Comparison of ENCODE assay signal across 1 cellular context in the genomic region with DNA sequence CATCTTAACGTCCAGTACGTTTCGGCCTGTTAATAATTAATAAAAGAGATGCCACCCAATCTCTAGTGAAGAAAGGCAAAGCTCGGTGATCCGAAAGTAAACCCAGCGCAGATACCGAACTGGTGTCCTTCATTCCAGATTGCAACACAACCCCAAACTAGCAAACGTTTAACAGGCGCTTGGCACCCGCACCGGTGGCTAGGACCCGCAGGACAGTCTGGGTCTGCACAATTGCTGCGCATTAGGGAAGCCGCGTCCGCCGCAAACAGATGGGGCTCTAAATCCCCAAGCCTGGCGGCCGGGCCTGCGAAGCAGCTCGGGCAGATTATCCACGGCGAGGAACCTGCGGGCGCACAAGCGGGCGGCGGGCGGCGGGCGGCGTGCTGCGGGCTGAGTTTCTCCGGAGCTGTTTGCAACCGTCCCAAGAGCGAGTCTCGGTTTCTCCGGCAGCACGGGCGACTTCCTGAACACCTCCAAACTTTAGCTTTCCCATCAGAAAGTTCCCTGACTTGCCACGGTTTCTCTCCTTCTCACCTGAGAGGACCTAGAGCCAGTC.
TF ChIP-seq lines count a peak whose summit lies in the region.

No MANE protein-coding gene starts in this region.

TF ChIP-seq in HepG2, 621 proteins besides CTCF, POLR2A, EP300 and RAD21 (continued from another document and continues in another):
- TF ChIP-seq, protein P1, sequence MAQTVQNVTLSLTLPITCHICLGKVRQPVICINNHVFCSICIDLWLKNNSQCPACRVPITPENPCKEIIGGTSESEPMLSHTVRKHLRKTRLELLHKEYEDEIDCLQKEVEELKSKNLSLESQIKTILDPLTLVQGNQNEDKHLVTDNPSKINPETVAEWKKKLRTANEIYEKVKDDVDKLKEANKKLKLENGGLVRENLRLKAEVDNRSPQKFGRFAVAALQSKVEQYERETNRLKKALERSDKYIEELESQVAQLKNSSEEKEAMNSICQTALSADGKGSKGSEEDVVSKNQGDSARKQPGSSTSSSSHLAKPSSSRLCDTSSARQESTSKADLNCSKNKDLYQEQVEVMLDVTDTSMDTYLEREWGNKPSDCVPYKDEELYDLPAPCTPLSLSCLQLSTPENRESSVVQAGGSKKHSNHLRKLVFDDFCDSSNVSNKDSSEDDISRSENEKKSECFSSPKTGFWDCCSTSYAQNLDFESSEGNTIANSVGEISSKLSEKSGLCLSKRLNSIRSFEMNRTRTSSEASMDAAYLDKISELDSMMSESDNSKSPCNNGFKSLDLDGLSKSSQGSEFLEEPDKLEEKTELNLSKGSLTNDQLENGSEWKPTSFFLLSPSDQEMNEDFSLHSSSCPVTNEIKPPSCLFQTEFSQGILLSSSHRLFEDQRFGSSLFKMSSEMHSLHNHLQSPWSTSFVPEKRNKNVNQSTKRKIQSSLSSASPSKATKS (CRISPR knock-in tag; IDR thresholded peaks at IDR 0.05), result no peak
- TF ChIP-seq NFE2L1 (CRISPR knock-in tag; IDR thresholded peaks at IDR 0.05; ENCODE audit: borderline replicate concordance) (no peak), ZNF781 (CRISPR knock-in tag; IDR thresholded peaks at IDR 0.05; ENCODE audit: borderline replicate concordance, not compliant biosample characterization) (peak; percentile 21), ZNF768 (CRISPR knock-in tag; IDR thresholded peaks at IDR 0.05) (0 out of 2 replicates have a peak, but pooled peaks have one; percentile 12), CREM (IDR thresholded peaks at IDR 0.05) (peak; percentile 50; the same call in 1 of the 2 replicates), CREM (CRISPR knock-in tag; IDR thresholded peaks at IDR 0.05) (no peak), ZNF841 (CRISPR knock-in tag; IDR thresholded peaks at IDR 0.05; ENCODE audit: borderline replicate concordance) (no peak), ZSCAN22 (CRISPR knock-in tag; IDR thresholded peaks at IDR 0.05) (no peak), PAF1 (CRISPR knock-in tag; IDR thresholded peaks at IDR 0.05) (no peak), CBFB (CRISPR knock-in tag; IDR thresholded peaks at IDR 0.05) (0 out of 2 replicates have a peak, but pooled peaks have one; percentile 13), RORA (CRISPR knock-in tag; IDR thresholded peaks at IDR 0.05) (no peak), ZC3H13 (CRISPR knock-in tag; IDR thresholded peaks at IDR 0.05) (peak; percentile 29; the same call in 1 of the 2 replicates), KDM6A (CRISPR knock-in tag; IDR thresholded peaks at IDR 0.05; ENCODE audit: low read depth) (peak; percentile 67), ZSCAN25 (CRISPR knock-in tag; IDR thresholded peaks at IDR 0.05) (peak; percentile 30; the same call in 1 of the 2 replicates), MAFK (conservative IDR thresholded peaks at IDR 0.05 in 1 of 2, IDR thresholded peaks at IDR 0.05 in 1 of 2; ENCODE audit: low read length in 2 of 2) (no peak), ZNF274 (CRISPR knock-in tag; IDR thresholded peaks at IDR 0.05) (no peak), ZNF839 (CRISPR knock-in tag; IDR thresholded peaks at IDR 0.05; ENCODE audit: borderline replicate concordance) (no peak), SRF (IDR thresholded peaks at IDR 0.05; ENCODE audit: low read depth, low read length) (no peak), ZNF816 (CRISPR knock-in tag; IDR thresholded peaks at IDR 0.05; ENCODE audit: borderline replicate concordance) (no peak), ZNF75D (CRISPR knock-in tag; IDR thresholded peaks at IDR 0.05; ENCODE audit: borderline replicate concordance) (no peak), ZNF878 (CRISPR knock-in tag; IDR thresholded peaks at IDR 0.05) (no peak), EHMT2 (IDR thresholded peaks at IDR 0.05; ENCODE audit: borderline replicate concordance, low read depth, low read length) (no peak), THYN1 (CRISPR knock-in tag; IDR thresholded peaks at IDR 0.05; ENCODE audit: borderline replicate concordance, low read depth) (0 out of 2 replicates have a peak, but pooled peaks have one; percentile 57), ZNF432 (CRISPR knock-in tag; IDR thresholded peaks at IDR 0.05; ENCODE audit: borderline replicate concordance) (no peak)
- TF ChIP-seq, protein P2, sequence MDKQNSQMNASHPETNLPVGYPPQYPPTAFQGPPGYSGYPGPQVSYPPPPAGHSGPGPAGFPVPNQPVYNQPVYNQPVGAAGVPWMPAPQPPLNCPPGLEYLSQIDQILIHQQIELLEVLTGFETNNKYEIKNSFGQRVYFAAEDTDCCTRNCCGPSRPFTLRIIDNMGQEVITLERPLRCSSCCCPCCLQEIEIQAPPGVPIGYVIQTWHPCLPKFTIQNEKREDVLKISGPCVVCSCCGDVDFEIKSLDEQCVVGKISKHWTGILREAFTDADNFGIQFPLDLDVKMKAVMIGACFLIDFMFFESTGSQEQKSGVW (CRISPR knock-in tag; IDR thresholded peaks at IDR 0.05; ENCODE audit: borderline replicate concordance), result no peak
- TF ChIP-seq, protein P3, sequence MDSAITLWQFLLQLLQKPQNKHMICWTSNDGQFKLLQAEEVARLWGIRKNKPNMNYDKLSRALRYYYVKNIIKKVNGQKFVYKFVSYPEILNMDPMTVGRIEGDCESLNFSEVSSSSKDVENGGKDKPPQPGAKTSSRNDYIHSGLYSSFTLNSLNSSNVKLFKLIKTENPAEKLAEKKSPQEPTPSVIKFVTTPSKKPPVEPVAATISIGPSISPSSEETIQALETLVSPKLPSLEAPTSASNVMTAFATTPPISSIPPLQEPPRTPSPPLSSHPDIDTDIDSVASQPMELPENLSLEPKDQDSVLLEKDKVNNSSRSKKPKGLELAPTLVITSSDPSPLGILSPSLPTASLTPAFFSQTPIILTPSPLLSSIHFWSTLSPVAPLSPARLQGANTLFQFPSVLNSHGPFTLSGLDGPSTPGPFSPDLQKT (CRISPR knock-in tag; IDR thresholded peaks at IDR 0.05; ENCODE audit: borderline replicate concordance), result no peak
- TF ChIP-seq, protein P4, sequence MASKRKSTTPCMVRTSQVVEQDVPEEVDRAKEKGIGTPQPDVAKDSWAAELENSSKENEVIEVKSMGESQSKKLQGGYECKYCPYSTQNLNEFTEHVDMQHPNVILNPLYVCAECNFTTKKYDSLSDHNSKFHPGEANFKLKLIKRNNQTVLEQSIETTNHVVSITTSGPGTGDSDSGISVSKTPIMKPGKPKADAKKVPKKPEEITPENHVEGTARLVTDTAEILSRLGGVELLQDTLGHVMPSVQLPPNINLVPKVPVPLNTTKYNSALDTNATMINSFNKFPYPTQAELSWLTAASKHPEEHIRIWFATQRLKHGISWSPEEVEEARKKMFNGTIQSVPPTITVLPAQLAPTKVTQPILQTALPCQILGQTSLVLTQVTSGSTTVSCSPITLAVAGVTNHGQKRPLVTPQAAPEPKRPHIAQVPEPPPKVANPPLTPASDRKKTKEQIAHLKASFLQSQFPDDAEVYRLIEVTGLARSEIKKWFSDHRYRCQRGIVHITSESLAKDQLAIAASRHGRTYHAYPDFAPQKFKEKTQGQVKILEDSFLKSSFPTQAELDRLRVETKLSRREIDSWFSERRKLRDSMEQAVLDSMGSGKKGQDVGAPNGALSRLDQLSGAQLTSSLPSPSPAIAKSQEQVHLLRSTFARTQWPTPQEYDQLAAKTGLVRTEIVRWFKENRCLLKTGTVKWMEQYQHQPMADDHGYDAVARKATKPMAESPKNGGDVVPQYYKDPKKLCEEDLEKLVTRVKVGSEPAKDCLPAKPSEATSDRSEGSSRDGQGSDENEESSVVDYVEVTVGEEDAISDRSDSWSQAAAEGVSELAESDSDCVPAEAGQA (IDR thresholded peaks at IDR 0.05; ENCODE audit: low read depth), result no peak
- TF ChIP-seq, protein P4 (CRISPR knock-in tag; IDR thresholded peaks at IDR 0.05; ENCODE audit: borderline replicate concordance), result no peak
- TF ChIP-seq, protein P5, sequence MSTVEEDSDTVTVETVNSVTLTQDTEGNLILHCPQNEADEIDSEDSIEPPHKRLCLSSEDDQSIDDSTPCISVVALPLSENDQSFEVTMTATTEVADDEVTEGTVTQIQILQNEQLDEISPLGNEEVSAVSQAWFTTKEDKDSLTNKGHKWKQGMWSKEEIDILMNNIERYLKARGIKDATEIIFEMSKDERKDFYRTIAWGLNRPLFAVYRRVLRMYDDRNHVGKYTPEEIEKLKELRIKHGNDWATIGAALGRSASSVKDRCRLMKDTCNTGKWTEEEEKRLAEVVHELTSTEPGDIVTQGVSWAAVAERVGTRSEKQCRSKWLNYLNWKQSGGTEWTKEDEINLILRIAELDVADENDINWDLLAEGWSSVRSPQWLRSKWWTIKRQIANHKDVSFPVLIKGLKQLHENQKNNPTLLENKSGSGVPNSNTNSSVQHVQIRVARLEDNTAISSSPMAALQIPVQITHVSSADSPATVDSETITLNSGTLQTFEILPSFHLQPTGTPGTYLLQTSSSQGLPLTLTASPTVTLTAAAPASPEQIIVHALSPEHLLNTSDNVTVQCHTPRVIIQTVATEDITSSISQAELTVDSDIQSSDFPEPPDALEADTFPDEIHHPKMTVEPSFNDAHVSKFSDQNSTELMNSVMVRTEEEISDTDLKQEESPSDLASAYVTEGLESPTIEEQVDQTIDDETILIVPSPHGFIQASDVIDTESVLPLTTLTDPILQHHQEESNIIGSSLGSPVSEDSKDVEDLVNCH (CRISPR knock-in tag; IDR thresholded peaks at IDR 0.05), result no peak
- TF ChIP-seq, protein P6, sequence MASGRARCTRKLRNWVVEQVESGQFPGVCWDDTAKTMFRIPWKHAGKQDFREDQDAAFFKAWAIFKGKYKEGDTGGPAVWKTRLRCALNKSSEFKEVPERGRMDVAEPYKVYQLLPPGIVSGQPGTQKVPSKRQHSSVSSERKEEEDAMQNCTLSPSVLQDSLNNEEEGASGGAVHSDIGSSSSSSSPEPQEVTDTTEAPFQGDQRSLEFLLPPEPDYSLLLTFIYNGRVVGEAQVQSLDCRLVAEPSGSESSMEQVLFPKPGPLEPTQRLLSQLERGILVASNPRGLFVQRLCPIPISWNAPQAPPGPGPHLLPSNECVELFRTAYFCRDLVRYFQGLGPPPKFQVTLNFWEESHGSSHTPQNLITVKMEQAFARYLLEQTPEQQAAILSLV (CRISPR knock-in tag; IDR thresholded peaks at IDR 0.05; ENCODE audit: borderline replicate concordance), result peak; percentile 42
- TF ChIP-seq, protein P7, sequence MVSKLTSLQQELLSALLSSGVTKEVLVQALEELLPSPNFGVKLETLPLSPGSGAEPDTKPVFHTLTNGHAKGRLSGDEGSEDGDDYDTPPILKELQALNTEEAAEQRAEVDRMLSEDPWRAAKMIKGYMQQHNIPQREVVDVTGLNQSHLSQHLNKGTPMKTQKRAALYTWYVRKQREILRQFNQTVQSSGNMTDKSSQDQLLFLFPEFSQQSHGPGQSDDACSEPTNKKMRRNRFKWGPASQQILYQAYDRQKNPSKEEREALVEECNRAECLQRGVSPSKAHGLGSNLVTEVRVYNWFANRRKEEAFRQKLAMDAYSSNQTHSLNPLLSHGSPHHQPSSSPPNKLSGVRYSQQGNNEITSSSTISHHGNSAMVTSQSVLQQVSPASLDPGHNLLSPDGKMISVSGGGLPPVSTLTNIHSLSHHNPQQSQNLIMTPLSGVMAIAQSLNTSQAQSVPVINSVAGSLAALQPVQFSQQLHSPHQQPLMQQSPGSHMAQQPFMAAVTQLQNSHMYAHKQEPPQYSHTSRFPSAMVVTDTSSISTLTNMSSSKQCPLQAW (CRISPR knock-in tag; IDR thresholded peaks at IDR 0.05), result peak; percentile 99
- TF ChIP-seq, protein P8, sequence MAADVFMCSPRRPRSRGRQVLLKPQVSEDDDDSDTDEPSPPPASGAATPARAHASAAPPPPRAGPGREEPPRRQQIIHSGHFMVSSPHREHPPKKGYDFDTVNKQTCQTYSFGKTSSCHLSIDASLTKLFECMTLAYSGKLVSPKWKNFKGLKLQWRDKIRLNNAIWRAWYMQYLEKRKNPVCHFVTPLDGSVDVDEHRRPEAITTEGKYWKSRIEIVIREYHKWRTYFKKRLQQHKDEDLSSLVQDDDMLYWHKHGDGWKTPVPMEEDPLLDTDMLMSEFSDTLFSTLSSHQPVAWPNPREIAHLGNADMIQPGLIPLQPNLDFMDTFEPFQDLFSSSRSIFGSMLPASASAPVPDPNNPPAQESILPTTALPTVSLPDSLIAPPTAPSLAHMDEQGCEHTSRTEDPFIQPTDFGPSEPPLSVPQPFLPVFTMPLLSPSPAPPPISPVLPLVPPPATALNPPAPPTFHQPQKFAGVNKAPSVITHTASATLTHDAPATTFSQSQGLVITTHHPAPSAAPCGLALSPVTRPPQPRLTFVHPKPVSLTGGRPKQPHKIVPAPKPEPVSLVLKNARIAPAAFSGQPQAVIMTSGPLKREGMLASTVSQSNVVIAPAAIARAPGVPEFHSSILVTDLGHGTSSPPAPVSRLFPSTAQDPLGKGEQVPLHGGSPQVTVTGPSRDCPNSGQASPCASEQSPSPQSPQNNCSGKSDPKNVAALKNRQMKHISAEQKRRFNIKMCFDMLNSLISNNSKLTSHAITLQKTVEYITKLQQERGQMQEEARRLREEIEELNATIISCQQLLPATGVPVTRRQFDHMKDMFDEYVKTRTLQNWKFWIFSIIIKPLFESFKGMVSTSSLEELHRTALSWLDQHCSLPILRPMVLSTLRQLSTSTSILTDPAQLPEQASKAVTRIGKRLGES (CRISPR knock-in tag; IDR thresholded peaks at IDR 0.05; ENCODE audit: borderline replicate concordance), result no peak
- TF ChIP-seq, protein P9, sequence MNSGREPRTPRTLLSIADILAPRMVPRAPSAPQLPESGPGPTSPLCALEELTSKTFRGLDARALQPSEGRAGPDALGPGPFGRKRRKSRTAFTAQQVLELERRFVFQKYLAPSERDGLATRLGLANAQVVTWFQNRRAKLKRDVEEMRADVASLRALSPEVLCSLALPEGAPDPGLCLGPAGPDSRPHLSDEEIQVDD (CRISPR knock-in tag; IDR thresholded peaks at IDR 0.05; ENCODE audit: borderline replicate concordance), result no peak
- TF ChIP-seq, protein P10, sequence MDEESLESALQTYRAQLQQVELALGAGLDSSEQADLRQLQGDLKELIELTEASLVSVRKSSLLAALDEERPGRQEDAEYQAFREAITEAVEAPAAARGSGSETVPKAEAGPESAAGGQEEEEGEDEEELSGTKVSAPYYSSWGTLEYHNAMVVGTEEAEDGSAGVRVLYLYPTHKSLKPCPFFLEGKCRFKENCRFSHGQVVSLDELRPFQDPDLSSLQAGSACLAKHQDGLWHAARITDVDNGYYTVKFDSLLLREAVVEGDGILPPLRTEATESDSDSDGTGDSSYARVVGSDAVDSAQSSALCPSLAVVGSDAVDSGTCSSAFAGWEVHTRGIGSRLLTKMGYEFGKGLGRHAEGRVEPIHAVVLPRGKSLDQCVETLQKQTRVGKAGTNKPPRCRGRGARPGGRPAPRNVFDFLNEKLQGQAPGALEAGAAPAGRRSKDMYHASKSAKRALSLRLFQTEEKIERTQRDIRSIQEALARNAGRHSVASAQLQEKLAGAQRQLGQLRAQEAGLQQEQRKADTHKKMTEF (CRISPR knock-in tag; IDR thresholded peaks at IDR 0.05), result peak; percentile 70; the same call in 1 of the 2 replicates
